ENCODE assay signal across 1 cellular context in the genomic region with DNA sequence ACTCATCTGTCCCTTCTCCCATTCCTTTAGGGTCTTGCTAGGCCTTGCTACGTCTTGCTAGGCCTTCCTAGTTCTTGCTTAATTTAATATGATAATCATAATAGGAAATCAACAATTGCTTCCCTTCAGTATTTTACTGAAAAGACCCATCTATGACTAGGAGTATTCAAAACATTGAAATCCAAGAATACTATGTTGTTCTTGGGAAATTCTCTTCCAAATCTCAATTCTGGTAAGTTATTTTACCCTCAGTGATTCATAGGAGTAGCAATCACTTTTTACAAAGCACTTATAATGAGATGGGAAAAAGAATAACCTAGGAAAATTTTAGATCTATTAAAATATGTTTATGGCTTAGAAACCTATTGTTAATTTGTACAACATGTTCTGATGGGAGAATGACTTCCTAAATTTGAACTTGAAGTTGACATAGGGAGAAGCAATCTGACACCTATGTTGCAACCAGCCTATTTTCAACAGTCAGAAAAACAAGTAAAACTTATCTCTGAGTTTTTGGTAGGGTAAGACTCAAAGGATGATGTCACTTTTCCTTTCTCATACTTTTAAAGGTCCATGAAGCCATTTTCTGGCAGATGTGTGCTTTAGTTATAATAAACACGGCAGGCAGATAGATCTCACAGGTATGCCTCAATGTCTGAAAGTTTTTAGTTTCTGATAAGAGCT.
TF ChIP-seq lines count a peak whose summit lies in the region.

No MANE protein-coding gene starts in this region.

TF ChIP-seq in K562, 482 proteins besides CTCF, POLR2A, EP300 and RAD21 (continued from another document):
- TF ChIP-seq, protein P1, sequence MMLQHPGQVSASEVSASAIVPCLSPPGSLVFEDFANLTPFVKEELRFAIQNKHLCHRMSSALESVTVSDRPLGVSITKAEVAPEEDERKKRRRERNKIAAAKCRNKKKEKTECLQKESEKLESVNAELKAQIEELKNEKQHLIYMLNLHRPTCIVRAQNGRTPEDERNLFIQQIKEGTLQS (IDR thresholded peaks at IDR 0.05), result peak; percentile 93
- TF ChIP-seq, protein P1 (CRISPR knock-in tag; conservative IDR thresholded peaks at IDR 0.05), result no peak
- TF ChIP-seq JUN (IDR thresholded peaks at IDR 0.05; ENCODE audit: borderline replicate concordance, low read depth, low read length), result peak; percentile 41; the same call in 1 of the 2 replicates
- no peak for TF ChIP-seq JUN (CRISPR knock-in tag; IDR thresholded peaks at IDR 0.05; ENCODE audit: borderline replicate concordance)
- TF ChIP-seq EP400 (IDR thresholded peaks at IDR 0.05), result peak; percentile 21; the same call in 1 of the 2 replicates
- TF ChIP-seq SREBF2 (CRISPR knock-in tag; IDR thresholded peaks at IDR 0.05), result no peak
- peak in 1 of 2 experiments; percentile 41; a peak in 2 of 4 replicates for TF ChIP-seq FOXA3 (CRISPR knock-in tag; conservative IDR thresholded peaks at IDR 0.05 in 1 of 2, IDR thresholded peaks at IDR 0.05 in 1 of 2)
- peak; percentile 96 for TF ChIP-seq CEBPB (tag; IDR thresholded peaks at IDR 0.05)
- peak; percentile 40; the same call in 1 of the 2 replicates for TF ChIP-seq DPF2 (IDR thresholded peaks at IDR 0.05)
- peak; percentile 67; the same call in 1 of the 2 replicates for TF ChIP-seq FOXM1 (IDR thresholded peaks at IDR 0.05; ENCODE audit: low read depth)
- TF ChIP-seq FOXM1 (CRISPR knock-in tag; IDR thresholded peaks at IDR 0.05; ENCODE audit: low read depth), result no peak
- no peak for TF ChIP-seq SNIP1 (IDR thresholded peaks at IDR 0.05; ENCODE audit: low read depth)
- peak; percentile 96 for TF ChIP-seq ATF7 (IDR thresholded peaks at IDR 0.05)
- TF ChIP-seq, protein P2, sequence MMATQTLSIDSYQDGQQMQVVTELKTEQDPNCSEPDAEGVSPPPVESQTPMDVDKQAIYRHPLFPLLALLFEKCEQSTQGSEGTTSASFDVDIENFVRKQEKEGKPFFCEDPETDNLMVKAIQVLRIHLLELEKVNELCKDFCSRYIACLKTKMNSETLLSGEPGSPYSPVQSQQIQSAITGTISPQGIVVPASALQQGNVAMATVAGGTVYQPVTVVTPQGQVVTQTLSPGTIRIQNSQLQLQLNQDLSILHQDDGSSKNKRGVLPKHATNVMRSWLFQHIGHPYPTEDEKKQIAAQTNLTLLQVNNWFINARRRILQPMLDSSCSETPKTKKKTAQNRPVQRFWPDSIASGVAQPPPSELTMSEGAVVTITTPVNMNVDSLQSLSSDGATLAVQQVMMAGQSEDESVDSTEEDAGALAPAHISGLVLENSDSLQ (IDR thresholded peaks at IDR 0.05), result peak; percentile 16; the same call in 1 of the 2 replicates
- TF ChIP-seq NR4A1 (CRISPR knock-in tag; IDR thresholded peaks at IDR 0.05), result no peak
- no peak for TF ChIP-seq NR4A1 (tag; IDR thresholded peaks at IDR 0.05)
- peak; percentile 78 for TF ChIP-seq JUND (IDR thresholded peaks at IDR 0.05; ENCODE audit: borderline replicate concordance, low read depth, low read length)
- peak; percentile 89 for TF ChIP-seq JUND (tag; IDR thresholded peaks at IDR 0.05; ENCODE audit: borderline replicate concordance, low read depth, low read length)
- TF ChIP-seq POLR2H (tag; IDR thresholded peaks at IDR 0.05; ENCODE audit: low read depth), result 0 out of 2 replicates have a peak, but pooled peaks have one; percentile 34
- TF ChIP-seq, protein P3, sequence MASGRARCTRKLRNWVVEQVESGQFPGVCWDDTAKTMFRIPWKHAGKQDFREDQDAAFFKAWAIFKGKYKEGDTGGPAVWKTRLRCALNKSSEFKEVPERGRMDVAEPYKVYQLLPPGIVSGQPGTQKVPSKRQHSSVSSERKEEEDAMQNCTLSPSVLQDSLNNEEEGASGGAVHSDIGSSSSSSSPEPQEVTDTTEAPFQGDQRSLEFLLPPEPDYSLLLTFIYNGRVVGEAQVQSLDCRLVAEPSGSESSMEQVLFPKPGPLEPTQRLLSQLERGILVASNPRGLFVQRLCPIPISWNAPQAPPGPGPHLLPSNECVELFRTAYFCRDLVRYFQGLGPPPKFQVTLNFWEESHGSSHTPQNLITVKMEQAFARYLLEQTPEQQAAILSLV (tag; IDR thresholded peaks at IDR 0.05), result peak; percentile 15; the same call in 1 of the 2 replicates
- no peak for TF ChIP-seq ZNF740 (CRISPR knock-in tag; IDR thresholded peaks at IDR 0.05)
- no peak for TF ChIP-seq ZNF740 (tag; IDR thresholded peaks at IDR 0.05)
- TF ChIP-seq PHF8 (IDR thresholded peaks at IDR 0.05; ENCODE audit: borderline replicate concordance, low read length), result no peak
- TF ChIP-seq MYBL2 (IDR thresholded peaks at IDR 0.05; ENCODE audit: low read depth), result peak; percentile 27; the same call in 1 of the 2 replicates
- TF ChIP-seq MYBL2 (CRISPR knock-in tag; IDR thresholded peaks at IDR 0.05; ENCODE audit: borderline replicate concordance), result no peak
- peak; percentile 71; the same call in 1 of the 2 replicates for TF ChIP-seq CEBPG (CRISPR knock-in tag; IDR thresholded peaks at IDR 0.05)
- TF ChIP-seq CEBPG (tag; conservative IDR thresholded peaks at IDR 0.05 in 1 of 2, IDR thresholded peaks at IDR 0.05 in 1 of 2), result peak; percentile 86 to 93
- peak; percentile 41; the same call in 1 of the 2 replicates for TF ChIP-seq SOX6 (IDR thresholded peaks at IDR 0.05)
